In the genomic region with DNA sequence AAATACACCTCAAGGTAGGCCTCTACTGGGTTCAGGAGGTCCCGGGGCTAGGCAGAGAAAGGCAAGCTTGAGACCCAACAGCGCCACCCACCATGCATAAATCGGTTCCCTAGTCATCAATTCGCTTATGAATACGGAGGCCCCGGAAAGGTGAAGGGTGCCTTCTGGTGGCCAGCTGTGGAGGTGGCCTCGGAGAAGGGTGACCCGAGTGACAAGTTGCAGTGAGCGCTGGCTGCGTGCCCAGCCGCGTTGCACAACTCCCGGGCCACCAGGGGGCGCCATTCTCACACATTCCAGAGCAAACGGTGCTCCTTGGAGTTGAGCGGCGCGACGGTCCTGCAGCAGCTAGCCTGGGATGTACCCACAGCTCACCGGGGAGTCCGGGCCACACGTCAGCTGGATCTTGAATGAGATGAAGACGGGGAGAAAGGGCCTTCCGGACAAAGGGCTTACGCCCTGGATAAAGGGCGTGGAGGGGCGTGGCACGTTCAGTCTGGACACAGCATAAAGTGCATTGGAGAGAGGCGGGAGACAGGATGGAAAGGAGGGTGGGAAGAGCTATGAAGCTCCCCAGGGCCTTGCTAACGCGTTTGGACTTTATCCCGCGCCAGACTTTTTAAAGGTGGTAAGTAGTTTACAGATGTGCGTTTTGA, we compare ENCODE assay signal across 1 cellular context.
TF ChIP-seq lines count a peak whose summit lies in the region.

No MANE protein-coding gene starts in this region.

TF ChIP-seq in K562, 482 proteins besides CTCF, POLR2A, EP300 and RAD21 (continued from another document and continues in another):
- TF ChIP-seq, protein P1, sequence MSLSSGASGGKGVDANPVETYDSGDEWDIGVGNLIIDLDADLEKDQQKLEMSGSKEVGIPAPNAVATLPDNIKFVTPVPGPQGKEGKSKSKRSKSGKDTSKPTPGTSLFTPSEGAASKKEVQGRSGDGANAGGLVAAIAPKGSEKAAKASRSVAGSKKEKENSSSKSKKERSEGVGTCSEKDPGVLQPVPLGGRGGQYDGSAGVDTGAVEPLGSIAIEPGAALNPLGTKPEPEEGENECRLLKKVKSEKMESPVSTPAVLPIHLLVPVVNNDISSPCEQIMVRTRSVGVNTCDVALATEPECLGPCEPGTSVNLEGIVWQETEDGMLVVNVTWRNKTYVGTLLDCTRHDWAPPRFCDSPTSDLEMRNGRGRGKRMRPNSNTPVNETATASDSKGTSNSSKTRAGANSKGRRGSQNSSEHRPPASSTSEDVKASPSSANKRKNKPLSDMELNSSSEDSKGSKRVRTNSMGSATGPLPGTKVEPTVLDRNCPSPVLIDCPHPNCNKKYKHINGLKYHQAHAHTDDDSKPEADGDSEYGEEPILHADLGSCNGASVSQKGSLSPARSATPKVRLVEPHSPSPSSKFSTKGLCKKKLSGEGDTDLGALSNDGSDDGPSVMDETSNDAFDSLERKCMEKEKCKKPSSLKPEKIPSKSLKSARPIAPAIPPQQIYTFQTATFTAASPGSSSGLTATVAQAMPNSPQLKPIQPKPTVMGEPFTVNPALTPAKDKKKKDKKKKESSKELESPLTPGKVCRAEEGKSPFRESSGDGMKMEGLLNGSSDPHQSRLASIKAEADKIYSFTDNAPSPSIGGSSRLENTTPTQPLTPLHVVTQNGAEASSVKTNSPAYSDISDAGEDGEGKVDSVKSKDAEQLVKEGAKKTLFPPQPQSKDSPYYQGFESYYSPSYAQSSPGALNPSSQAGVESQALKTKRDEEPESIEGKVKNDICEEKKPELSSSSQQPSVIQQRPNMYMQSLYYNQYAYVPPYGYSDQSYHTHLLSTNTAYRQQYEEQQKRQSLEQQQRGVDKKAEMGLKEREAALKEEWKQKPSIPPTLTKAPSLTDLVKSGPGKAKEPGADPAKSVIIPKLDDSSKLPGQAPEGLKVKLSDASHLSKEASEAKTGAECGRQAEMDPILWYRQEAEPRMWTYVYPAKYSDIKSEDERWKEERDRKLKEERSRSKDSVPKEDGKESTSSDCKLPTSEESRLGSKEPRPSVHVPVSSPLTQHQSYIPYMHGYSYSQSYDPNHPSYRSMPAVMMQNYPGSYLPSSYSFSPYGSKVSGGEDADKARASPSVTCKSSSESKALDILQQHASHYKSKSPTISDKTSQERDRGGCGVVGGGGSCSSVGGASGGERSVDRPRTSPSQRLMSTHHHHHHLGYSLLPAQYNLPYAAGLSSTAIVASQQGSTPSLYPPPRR (CRISPR knock-in tag; IDR thresholded peaks at IDR 0.05; ENCODE audit: borderline replicate concordance): no peak
- TF ChIP-seq TAF1 (IDR thresholded peaks at IDR 0.05; ENCODE audit: control insufficient read depth, extremely low read depth, insufficient read depth, low read length, severe bottlenecking) (no peak), ILF3 (IDR thresholded peaks at IDR 0.05; ENCODE audit: borderline replicate concordance) (no peak), HNRNPLL (IDR thresholded peaks at IDR 0.05; ENCODE audit: low read depth, low read length, poor library complexity, severe bottlenecking) (peak; percentile 49), PRPF4 (IDR thresholded peaks at IDR 0.05; ENCODE audit: insufficient read depth, low read depth, low read length, poor library complexity, severe bottlenecking) (no peak), SIN3A (IDR thresholded peaks at IDR 0.05; ENCODE audit: borderline replicate concordance in 2 of 2, control insufficient read depth in 1 of 2, low read depth in 2 of 2, low read length in 2 of 2) (no peak; a peak in 1 of 4 replicates), CAMTA2 (CRISPR knock-in tag; conservative IDR thresholded peaks at IDR 0.05) (no peak), RUNX1 (IDR thresholded peaks at IDR 0.05; ENCODE audit: low read depth) (0 out of 2 replicates have a peak, but pooled peaks have one; percentile 41), PHB (CRISPR knock-in tag; IDR thresholded peaks at IDR 0.05) (no peak), RBM17 (IDR thresholded peaks at IDR 0.05; ENCODE audit: borderline replicate concordance, low read depth, low read length) (no peak), KLF6 (CRISPR knock-in tag; IDR thresholded peaks at IDR 0.05; ENCODE audit: borderline replicate concordance) (no peak), ZNF41 (CRISPR knock-in tag; conservative IDR thresholded peaks at IDR 0.05) (no peak), ZFP36 (IDR thresholded peaks at IDR 0.05; ENCODE audit: low read depth, low read length, partially characterized antibody) (peak; percentile 43), ZSCAN32 (CRISPR knock-in tag; IDR thresholded peaks at IDR 0.05) (no peak), MTA3 (IDR thresholded peaks at IDR 0.05; ENCODE audit: borderline replicate concordance) (peak; percentile 76; the same call in 1 of the 2 replicates), XRCC5 (IDR thresholded peaks at IDR 0.05; ENCODE audit: low read depth, low read length) (peak; percentile 97; the same call in 1 of the 2 replicates), SAP30 (IDR thresholded peaks at IDR 0.05; ENCODE audit: borderline replicate concordance, insufficient read depth, low read depth, low read length, poor library complexity, severe bottlenecking) (no peak), ZNF79 (CRISPR knock-in tag; IDR thresholded peaks at IDR 0.05; ENCODE audit: low read depth) (no peak), ZNF134 (CRISPR knock-in tag; conservative IDR thresholded peaks at IDR 0.05) (peak; percentile 55; the same call in 1 of the 2 replicates), TCF3 (CRISPR knock-in tag; IDR thresholded peaks at IDR 0.05) (no peak; the same call in 1 of the 2 replicates), ESRRB (CRISPR knock-in tag; IDR thresholded peaks at IDR 0.05; ENCODE audit: borderline replicate concordance) (no peak), SIX5 (IDR thresholded peaks at IDR 0.05; ENCODE audit: borderline replicate concordance in 1 of 2, insufficient read depth in 1 of 2, low read depth in 1 of 2, low read length in 2 of 2) (no peak), ESRRA (IDR thresholded peaks at IDR 0.05; ENCODE audit: borderline replicate concordance, low read depth) (peak; percentile 86), RFX1 (IDR thresholded peaks at IDR 0.05) (no peak), EP400 (IDR thresholded peaks at IDR 0.05) (peak; percentile 55; the same call in 1 of the 2 replicates)
- TF ChIP-seq, protein P2, sequence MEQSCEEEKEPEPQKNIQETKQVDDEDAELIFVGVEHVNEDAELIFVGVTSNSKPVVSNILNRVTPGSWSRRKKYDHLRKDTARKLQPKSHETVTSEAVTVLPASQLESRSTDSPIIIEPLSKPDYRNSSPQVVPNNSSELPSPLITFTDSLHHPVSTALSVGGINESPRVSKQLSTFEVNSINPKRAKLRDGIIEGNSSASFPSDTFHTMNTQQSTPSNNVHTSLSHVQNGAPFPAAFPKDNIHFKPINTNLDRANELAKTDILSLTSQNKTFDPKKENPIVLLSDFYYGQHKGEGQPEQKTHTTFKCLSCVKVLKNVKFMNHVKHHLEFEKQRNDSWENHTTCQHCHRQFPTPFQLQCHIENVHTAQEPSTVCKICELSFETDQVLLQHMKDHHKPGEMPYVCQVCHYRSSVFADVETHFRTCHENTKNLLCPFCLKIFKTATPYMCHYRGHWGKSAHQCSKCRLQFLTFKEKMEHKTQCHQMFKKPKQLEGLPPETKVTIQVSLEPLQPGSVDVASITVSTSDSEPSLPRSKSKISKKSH (CRISPR knock-in tag; IDR thresholded peaks at IDR 0.05): no peak
- TF ChIP-seq, protein P3, sequence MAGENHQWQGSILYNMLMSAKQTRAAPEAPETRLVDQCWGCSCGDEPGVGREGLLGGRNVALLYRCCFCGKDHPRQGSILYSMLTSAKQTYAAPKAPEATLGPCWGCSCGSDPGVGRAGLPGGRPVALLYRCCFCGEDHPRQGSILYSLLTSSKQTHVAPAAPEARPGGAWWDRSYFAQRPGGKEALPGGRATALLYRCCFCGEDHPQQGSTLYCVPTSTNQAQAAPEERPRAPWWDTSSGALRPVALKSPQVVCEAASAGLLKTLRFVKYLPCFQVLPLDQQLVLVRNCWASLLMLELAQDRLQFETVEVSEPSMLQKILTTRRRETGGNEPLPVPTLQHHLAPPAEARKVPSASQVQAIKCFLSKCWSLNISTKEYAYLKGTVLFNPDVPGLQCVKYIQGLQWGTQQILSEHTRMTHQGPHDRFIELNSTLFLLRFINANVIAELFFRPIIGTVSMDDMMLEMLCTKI (IDR thresholded peaks at IDR 0.05; ENCODE audit: partially characterized antibody): no peak
- TF ChIP-seq, protein P4, sequence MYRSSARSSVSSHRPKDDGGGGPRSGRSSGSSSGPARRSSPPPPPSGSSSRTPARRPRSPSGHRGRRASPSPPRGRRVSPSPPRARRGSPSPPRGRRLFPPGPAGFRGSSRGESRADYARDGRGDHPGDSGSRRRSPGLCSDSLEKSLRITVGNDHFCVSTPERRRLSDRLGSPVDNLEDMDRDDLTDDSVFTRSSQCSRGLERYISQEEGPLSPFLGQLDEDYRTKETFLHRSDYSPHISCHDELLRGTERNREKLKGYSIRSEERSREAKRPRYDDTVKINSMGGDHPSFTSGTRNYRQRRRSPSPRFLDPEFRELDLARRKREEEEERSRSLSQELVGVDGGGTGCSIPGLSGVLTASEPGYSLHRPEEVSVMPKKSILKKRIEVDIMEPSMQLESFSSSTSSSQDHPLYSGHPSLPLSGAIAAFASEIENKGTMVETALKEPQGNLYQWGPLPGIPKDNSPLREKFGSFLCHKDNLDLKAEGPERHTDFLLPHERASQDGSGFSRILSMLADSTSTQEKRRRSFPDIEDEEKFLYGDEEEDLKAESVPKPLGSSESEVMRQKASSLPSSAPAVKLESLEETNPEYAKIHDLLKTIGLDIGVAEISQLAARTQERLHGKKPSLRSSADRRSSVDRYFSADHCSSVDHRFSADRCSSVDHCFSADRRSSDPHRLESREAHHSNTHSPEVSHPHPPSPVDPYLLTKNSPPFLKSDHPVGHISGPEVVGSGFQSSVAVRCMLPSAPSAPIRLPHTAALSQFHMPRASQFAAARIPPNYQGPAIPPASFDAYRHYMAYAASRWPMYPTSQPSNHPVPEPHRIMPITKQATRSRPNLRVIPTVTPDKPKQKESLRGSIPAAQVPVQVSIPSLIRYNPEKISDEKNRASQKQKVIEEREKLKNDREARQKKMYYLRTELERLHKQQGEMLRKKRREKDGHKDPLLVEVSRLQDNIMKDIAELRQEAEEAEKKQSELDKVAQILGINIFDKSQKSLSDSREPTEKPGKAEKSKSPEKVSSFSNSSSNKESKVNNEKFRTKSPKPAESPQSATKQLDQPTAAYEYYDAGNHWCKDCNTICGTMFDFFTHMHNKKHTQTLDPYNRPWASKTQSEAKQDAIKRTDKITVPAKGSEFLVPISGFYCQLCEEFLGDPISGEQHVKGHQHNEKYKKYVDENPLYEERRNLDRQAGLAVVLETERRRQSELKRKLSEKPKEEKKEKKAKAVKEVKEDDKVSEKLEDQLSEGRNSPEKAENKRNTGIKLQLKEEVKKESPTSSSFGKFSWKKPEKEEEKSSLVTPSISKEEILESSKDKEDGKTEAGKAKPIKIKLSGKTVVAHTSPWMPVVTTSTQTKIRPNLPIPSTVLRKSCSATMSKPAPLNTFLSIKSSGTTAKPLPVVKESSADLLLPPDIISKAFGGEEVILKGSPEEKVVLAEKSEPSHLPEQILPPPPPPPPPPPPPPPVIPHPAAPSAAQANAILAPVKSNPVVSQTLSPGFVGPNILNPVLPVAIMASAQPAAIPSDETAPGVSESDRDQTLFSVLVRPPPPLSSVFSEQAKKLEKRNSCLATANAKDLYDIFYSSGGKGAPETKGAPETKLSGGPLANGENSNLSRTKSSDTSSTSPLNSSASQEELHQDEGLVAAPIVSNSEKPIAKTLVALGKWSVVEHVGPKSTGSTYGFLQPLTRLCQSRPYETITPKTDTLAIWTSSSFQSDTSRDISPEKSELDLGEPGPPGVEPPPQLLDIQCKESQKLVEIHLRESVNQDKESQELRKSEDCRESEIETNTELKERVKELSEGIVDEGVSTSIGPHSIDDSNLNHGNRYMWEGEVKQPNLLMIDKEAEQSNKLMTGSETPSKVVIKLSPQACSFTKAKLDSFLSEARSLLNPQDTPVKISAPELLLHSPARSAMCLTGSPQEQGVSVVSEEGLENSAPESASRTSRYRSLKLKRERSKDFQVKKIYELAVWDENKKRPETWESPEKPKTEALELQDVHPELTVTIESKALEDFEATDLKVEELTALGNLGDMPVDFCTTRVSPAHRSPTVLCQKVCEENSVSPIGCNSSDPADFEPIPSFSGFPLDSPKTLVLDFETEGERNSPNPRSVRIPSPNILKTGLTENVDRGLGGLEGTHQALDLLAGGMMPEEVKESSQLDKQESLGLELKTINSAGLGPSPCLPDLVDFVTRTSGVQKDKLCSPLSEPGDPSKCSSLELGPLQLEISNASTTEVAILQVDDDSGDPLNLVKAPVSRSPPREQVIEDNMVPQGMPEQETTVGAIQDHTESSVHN (IDR thresholded peaks at IDR 0.05; ENCODE audit: borderline replicate concordance in 1 of 2, low read depth in 1 of 2): no peak
- TF ChIP-seq, protein P5, sequence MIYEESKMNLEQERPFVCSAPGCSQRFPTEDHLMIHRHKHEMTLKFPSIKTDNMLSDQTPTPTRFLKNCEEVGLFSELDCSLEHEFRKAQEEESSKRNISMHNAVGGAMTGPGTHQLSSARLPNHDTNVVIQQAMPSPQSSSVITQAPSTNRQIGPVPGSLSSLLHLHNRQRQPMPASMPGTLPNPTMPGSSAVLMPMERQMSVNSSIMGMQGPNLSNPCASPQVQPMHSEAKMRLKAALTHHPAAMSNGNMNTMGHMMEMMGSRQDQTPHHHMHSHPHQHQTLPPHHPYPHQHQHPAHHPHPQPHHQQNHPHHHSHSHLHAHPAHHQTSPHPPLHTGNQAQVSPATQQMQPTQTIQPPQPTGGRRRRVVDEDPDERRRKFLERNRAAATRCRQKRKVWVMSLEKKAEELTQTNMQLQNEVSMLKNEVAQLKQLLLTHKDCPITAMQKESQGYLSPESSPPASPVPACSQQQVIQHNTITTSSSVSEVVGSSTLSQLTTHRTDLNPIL (CRISPR knock-in tag; IDR thresholded peaks at IDR 0.05): no peak
- TF ChIP-seq, protein P6, sequence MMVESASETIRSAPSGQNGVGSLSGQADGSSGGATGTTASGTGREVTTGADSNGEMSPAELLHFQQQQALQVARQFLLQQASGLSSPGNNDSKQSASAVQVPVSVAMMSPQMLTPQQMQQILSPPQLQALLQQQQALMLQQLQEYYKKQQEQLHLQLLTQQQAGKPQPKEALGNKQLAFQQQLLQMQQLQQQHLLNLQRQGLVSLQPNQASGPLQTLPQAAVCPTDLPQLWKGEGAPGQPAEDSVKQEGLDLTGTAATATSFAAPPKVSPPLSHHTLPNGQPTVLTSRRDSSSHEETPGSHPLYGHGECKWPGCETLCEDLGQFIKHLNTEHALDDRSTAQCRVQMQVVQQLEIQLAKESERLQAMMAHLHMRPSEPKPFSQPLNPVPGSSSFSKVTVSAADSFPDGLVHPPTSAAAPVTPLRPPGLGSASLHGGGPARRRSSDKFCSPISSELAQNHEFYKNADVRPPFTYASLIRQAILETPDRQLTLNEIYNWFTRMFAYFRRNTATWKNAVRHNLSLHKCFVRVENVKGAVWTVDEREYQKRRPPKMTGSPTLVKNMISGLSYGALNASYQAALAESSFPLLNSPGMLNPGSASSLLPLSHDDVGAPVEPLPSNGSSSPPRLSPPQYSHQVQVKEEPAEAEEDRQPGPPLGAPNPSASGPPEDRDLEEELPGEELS (CRISPR knock-in tag; IDR thresholded peaks at IDR 0.05; ENCODE audit: borderline replicate concordance): no peak
- TF ChIP-seq, protein P7, sequence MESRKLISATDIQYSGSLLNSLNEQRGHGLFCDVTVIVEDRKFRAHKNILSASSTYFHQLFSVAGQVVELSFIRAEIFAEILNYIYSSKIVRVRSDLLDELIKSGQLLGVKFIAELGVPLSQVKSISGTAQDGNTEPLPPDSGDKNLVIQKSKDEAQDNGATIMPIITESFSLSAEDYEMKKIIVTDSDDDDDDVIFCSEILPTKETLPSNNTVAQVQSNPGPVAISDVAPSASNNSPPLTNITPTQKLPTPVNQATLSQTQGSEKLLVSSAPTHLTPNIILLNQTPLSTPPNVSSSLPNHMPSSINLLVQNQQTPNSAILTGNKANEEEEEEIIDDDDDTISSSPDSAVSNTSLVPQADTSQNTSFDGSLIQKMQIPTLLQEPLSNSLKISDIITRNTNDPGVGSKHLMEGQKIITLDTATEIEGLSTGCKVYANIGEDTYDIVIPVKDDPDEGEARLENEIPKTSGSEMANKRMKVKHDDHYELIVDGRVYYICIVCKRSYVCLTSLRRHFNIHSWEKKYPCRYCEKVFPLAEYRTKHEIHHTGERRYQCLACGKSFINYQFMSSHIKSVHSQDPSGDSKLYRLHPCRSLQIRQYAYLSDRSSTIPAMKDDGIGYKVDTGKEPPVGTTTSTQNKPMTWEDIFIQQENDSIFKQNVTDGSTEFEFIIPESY (CRISPR knock-in tag; IDR thresholded peaks at IDR 0.05): 0 out of 2 replicates have a peak, but pooled peaks have one; percentile 24
